In the genomic region with DNA sequence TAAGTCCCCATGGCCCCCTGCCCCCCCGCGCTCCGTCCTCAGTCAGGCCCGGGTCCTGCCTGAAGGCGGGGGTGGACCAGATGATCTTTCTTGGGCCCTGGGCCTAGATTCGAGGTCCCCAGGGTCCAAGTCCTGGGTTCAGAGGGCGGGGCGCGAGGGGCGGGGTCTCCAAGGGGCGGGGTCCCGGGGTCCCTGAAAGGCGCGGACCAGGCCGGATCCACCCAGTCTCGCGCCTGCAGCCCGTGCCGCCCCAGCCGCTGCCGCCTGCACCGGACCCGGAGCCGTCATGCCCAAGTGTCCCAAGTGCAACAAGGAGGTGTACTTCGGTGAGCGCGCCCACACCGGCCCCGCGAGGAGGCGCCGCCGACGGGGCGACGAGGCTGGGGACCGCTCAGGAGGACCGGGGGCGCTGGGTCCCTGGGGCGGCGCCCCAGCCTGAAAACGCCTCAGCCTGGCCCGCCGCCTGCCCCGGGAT, we compare ENCODE assay signal across 1 cellular context.
TF ChIP-seq lines count a peak whose summit lies in the region.

No MANE protein-coding gene starts in this region.

TF ChIP-seq in H1, 55 proteins besides CTCF, POLR2A, EP300 and RAD21:
- TF ChIP-seq, protein P1, sequence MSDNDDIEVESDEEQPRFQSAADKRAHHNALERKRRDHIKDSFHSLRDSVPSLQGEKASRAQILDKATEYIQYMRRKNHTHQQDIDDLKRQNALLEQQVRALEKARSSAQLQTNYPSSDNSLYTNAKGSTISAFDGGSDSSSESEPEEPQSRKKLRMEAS (IDR thresholded peaks at IDR 0.05), result peak; percentile 44; the same call in 1 of the 2 replicates
- TF ChIP-seq SP2 (IDR thresholded peaks at IDR 0.05; ENCODE audit: low read length) (no peak), CBX5 (IDR thresholded peaks at IDR 0.05; ENCODE audit: low read depth, low read length) (no peak), EZH2 (IDR thresholded peaks at IDR 0.05; ENCODE audit: low read depth, low read length, severe bottlenecking) (peak; percentile 60), TAF1 (IDR thresholded peaks at IDR 0.05; ENCODE audit: low read depth, low read length) (0 out of 2 replicates have a peak, but pooled peaks have one; percentile 32), RNF2 (IDR thresholded peaks at IDR 0.05; ENCODE audit: borderline replicate concordance, low read depth, low read length, missing control alignments, poor library complexity, severe bottlenecking) (peak; percentile 11), KDM4A (IDR thresholded peaks at IDR 0.05; ENCODE audit: low read depth, low read length, severe bottlenecking) (no peak), CREB1 (IDR thresholded peaks at IDR 0.05) (0 out of 2 replicates have a peak, but pooled peaks have one; percentile 10)
- TF ChIP-seq, protein P2, sequence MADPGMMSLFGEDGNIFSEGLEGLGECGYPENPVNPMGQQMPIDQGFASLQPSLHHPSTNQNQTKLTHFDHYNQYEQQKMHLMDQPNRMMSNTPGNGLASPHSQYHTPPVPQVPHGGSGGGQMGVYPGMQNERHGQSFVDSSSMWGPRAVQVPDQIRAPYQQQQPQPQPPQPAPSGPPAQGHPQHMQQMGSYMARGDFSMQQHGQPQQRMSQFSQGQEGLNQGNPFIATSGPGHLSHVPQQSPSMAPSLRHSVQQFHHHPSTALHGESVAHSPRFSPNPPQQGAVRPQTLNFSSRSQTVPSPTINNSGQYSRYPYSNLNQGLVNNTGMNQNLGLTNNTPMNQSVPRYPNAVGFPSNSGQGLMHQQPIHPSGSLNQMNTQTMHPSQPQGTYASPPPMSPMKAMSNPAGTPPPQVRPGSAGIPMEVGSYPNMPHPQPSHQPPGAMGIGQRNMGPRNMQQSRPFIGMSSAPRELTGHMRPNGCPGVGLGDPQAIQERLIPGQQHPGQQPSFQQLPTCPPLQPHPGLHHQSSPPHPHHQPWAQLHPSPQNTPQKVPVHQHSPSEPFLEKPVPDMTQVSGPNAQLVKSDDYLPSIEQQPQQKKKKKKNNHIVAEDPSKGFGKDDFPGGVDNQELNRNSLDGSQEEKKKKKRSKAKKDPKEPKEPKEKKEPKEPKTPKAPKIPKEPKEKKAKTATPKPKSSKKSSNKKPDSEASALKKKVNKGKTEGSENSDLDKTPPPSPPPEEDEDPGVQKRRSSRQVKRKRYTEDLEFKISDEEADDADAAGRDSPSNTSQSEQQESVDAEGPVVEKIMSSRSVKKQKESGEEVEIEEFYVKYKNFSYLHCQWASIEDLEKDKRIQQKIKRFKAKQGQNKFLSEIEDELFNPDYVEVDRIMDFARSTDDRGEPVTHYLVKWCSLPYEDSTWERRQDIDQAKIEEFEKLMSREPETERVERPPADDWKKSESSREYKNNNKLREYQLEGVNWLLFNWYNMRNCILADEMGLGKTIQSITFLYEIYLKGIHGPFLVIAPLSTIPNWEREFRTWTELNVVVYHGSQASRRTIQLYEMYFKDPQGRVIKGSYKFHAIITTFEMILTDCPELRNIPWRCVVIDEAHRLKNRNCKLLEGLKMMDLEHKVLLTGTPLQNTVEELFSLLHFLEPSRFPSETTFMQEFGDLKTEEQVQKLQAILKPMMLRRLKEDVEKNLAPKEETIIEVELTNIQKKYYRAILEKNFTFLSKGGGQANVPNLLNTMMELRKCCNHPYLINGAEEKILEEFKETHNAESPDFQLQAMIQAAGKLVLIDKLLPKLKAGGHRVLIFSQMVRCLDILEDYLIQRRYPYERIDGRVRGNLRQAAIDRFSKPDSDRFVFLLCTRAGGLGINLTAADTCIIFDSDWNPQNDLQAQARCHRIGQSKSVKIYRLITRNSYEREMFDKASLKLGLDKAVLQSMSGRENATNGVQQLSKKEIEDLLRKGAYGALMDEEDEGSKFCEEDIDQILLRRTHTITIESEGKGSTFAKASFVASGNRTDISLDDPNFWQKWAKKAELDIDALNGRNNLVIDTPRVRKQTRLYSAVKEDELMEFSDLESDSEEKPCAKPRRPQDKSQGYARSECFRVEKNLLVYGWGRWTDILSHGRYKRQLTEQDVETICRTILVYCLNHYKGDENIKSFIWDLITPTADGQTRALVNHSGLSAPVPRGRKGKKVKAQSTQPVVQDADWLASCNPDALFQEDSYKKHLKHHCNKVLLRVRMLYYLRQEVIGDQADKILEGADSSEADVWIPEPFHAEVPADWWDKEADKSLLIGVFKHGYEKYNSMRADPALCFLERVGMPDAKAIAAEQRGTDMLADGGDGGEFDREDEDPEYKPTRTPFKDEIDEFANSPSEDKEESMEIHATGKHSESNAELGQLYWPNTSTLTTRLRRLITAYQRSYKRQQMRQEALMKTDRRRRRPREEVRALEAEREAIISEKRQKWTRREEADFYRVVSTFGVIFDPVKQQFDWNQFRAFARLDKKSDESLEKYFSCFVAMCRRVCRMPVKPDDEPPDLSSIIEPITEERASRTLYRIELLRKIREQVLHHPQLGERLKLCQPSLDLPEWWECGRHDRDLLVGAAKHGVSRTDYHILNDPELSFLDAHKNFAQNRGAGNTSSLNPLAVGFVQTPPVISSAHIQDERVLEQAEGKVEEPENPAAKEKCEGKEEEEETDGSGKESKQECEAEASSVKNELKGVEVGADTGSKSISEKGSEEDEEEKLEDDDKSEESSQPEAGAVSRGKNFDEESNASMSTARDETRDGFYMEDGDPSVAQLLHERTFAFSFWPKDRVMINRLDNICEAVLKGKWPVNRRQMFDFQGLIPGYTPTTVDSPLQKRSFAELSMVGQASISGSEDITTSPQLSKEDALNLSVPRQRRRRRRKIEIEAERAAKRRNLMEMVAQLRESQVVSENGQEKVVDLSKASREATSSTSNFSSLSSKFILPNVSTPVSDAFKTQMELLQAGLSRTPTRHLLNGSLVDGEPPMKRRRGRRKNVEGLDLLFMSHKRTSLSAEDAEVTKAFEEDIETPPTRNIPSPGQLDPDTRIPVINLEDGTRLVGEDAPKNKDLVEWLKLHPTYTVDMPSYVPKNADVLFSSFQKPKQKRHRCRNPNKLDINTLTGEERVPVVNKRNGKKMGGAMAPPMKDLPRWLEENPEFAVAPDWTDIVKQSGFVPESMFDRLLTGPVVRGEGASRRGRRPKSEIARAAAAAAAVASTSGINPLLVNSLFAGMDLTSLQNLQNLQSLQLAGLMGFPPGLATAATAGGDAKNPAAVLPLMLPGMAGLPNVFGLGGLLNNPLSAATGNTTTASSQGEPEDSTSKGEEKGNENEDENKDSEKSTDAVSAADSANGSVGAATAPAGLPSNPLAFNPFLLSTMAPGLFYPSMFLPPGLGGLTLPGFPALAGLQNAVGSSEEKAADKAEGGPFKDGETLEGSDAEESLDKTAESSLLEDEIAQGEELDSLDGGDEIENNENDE (IDR thresholded peaks at IDR 0.05; ENCODE audit: insufficient replicate concordance, low read length), result no peak
- TF ChIP-seq, protein P3, sequence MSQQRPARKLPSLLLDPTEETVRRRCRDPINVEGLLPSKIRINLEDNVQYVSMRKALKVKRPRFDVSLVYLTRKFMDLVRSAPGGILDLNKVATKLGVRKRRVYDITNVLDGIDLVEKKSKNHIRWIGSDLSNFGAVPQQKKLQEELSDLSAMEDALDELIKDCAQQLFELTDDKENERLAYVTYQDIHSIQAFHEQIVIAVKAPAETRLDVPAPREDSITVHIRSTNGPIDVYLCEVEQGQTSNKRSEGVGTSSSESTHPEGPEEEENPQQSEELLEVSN (IDR thresholded peaks at IDR 0.05), result 0 out of 2 replicates have a peak, but pooled peaks have one; percentile 18
